ENCODE assay signal across 3 cellular contexts in genomic region chr6:74928203-74928602, GRCh38.
TF ChIP-seq lines count a peak whose summit lies in the region.

No MANE protein-coding gene starts in this region.

TF ChIP-seq in GM23338, 12 proteins besides CTCF, POLR2A, EP300 and RAD21 (continues in another document):
- TF ChIP-seq CREB1 (CRISPR knock-in tag; IDR thresholded peaks at IDR 0.05; ENCODE audit: low read depth) (no peak), JUNB (IDR thresholded peaks at IDR 0.05; ENCODE audit: unreplicated experiment) (no peak), EZH2phosphoT487 (IDR thresholded peaks at IDR 0.05; ENCODE audit: unreplicated experiment) (no peak), EZH2 (IDR thresholded peaks at IDR 0.05; ENCODE audit: low read depth, unreplicated experiment) (no peak), ZNF114 (CRISPR knock-in tag; IDR thresholded peaks at IDR 0.05) (no peak), ZNF462 (CRISPR knock-in tag; IDR thresholded peaks at IDR 0.05) (no peak), STAT1 (IDR thresholded peaks at IDR 0.05; ENCODE audit: unreplicated experiment) (no peak), NANOG (IDR thresholded peaks at IDR 0.05; ENCODE audit: borderline replicate concordance) (no peak)

TF ChIP-seq in IMR-90, 13 proteins besides CTCF, POLR2A, EP300 and RAD21:
- TF ChIP-seq CHD1 (IDR thresholded peaks at IDR 0.05; ENCODE audit: low read depth, low read length), result no peak
- TF ChIP-seq CEBPB (IDR thresholded peaks at IDR 0.05; ENCODE audit: low read depth, low read length), result no peak
- no peak for TF ChIP-seq RCOR1 (IDR thresholded peaks at IDR 0.05; ENCODE audit: insufficient replicate concordance, low read length)
- no peak for TF ChIP-seq SMC3 (IDR thresholded peaks at IDR 0.05; ENCODE audit: low read depth, low read length)
- no peak for TF ChIP-seq FOS (IDR thresholded peaks at IDR 0.05; ENCODE audit: low read depth, low read length)
TF ChIP-seq in IMR-90: peak in this region for 0.

TF ChIP-seq in H1, 55 proteins besides CTCF, POLR2A, EP300 and RAD21:
- TF ChIP-seq CHD1 (IDR thresholded peaks at IDR 0.05; ENCODE audit: low read depth, low read length), result no peak
- TF ChIP-seq ASH2L (IDR thresholded peaks at IDR 0.05; ENCODE audit: low read length), result no peak
- no peak for TF ChIP-seq FOSL1 (IDR thresholded peaks at IDR 0.05; ENCODE audit: insufficient read depth, low read depth, low read length)
- TF ChIP-seq, protein P1, sequence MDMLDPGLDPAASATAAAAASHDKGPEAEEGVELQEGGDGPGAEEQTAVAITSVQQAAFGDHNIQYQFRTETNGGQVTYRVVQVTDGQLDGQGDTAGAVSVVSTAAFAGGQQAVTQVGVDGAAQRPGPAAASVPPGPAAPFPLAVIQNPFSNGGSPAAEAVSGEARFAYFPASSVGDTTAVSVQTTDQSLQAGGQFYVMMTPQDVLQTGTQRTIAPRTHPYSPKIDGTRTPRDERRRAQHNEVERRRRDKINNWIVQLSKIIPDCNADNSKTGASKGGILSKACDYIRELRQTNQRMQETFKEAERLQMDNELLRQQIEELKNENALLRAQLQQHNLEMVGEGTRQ (IDR thresholded peaks at IDR 0.05; ENCODE audit: low read length), result no peak
- no peak for TF ChIP-seq SRF (IDR thresholded peaks at IDR 0.05; ENCODE audit: low read depth, low read length)
- TF ChIP-seq RFX5 (IDR thresholded peaks at IDR 0.05; ENCODE audit: borderline replicate concordance, low read depth, low read length), result no peak
- TF ChIP-seq RBBP5 (IDR thresholded peaks at IDR 0.05; ENCODE audit: borderline replicate concordance, low read depth, low read length), result no peak
- no peak for TF ChIP-seq TBP (IDR thresholded peaks at IDR 0.05; ENCODE audit: low read depth, low read length)
- TF ChIP-seq, protein P2, sequence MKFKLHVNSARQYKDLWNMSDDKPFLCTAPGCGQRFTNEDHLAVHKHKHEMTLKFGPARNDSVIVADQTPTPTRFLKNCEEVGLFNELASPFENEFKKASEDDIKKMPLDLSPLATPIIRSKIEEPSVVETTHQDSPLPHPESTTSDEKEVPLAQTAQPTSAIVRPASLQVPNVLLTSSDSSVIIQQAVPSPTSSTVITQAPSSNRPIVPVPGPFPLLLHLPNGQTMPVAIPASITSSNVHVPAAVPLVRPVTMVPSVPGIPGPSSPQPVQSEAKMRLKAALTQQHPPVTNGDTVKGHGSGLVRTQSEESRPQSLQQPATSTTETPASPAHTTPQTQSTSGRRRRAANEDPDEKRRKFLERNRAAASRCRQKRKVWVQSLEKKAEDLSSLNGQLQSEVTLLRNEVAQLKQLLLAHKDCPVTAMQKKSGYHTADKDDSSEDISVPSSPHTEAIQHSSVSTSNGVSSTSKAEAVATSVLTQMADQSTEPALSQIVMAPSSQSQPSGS (IDR thresholded peaks at IDR 0.05; ENCODE audit: low read length), result no peak
- TF ChIP-seq TAF7 (optimal IDR thresholded peaks at IDR 0.05; ENCODE audit: borderline replicate concordance, low read depth, low read length), result no peak
- TF ChIP-seq, protein P3, sequence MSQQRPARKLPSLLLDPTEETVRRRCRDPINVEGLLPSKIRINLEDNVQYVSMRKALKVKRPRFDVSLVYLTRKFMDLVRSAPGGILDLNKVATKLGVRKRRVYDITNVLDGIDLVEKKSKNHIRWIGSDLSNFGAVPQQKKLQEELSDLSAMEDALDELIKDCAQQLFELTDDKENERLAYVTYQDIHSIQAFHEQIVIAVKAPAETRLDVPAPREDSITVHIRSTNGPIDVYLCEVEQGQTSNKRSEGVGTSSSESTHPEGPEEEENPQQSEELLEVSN (IDR thresholded peaks at IDR 0.05), result no peak
- TF ChIP-seq NRF1 (IDR thresholded peaks at IDR 0.05; ENCODE audit: low read depth, low read length), result no peak
